1 cellular context compared by ENCODE assay signal in the genomic region with DNA sequence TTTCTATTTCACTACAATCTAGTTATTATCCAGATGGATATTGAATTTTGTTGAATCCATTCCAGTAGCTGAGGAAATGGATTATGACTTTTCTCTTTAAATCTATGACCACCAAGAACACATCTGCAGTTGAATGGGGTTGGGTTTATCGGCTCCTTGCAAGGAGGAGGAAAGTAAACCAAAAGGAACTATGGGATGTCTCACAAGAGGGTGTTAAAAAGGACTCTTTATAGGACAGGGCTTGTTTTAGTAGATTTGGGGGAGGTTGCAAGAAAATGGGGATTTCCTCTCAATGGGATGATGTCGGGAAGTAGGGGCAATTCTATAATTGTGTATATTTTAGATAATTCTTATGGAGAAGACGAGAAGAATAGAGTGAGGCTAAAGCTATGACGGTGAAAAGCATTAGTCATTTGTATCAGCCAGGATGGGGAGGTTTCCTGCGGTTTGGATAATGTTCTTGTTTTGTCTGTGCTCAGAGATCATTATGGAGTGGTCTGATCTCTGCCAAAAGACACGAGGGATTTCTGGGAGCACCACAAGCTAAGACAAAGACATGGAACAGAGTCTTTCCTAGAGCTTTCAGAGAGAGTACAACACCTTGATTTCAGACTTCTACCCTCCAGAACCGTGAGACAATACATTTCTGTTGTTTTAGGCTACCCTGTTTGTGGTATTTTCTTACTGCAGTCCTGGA.
TF ChIP-seq lines count a peak whose summit lies in the region.

No MANE protein-coding gene starts in this region.

TF ChIP-seq in HepG2, 621 proteins besides CTCF, POLR2A, EP300 and RAD21:
- TF ChIP-seq, protein P1, sequence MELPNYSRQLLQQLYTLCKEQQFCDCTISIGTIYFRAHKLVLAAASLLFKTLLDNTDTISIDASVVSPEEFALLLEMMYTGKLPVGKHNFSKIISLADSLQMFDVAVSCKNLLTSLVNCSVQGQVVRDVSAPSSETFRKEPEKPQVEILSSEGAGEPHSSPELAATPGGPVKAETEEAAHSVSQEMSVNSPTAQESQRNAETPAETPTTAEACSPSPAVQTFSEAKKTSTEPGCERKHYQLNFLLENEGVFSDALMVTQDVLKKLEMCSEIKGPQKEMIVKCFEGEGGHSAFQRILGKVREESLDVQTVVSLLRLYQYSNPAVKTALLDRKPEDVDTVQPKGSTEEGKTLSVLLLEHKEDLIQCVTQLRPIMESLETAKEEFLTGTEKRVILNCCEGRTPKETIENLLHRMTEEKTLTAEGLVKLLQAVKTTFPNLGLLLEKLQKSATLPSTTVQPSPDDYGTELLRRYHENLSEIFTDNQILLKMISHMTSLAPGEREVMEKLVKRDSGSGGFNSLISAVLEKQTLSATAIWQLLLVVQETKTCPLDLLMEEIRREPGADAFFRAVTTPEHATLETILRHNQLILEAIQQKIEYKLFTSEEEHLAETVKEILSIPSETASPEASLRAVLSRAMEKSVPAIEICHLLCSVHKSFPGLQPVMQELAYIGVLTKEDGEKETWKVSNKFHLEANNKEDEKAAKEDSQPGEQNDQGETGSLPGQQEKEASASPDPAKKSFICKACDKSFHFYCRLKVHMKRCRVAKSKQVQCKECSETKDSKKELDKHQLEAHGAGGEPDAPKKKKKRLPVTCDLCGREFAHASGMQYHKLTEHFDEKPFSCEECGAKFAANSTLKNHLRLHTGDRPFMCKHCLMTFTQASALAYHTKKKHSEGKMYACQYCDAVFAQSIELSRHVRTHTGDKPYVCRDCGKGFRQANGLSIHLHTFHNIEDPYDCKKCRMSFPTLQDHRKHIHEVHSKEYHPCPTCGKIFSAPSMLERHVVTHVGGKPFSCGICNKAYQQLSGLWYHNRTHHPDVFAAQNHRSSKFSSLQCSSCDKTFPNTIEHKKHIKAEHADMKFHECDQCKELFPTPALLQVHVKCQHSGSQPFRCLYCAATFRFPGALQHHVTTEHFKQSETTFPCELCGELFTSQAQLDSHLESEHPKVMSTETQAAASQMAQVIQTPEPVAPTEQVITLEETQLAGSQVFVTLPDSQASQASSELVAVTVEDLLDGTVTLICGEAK (IDR thresholded peaks at IDR 0.05): no peak
- TF ChIP-seq, protein P1 (CRISPR knock-in tag; IDR thresholded peaks at IDR 0.05): no peak
- TF ChIP-seq ZKSCAN5 (CRISPR knock-in tag; IDR thresholded peaks at IDR 0.05) (no peak), YEATS4 (CRISPR knock-in tag; IDR thresholded peaks at IDR 0.05; ENCODE audit: borderline replicate concordance) (no peak), YEATS2 (CRISPR knock-in tag; IDR thresholded peaks at IDR 0.05; ENCODE audit: borderline replicate concordance) (no peak)
- TF ChIP-seq, protein P2, sequence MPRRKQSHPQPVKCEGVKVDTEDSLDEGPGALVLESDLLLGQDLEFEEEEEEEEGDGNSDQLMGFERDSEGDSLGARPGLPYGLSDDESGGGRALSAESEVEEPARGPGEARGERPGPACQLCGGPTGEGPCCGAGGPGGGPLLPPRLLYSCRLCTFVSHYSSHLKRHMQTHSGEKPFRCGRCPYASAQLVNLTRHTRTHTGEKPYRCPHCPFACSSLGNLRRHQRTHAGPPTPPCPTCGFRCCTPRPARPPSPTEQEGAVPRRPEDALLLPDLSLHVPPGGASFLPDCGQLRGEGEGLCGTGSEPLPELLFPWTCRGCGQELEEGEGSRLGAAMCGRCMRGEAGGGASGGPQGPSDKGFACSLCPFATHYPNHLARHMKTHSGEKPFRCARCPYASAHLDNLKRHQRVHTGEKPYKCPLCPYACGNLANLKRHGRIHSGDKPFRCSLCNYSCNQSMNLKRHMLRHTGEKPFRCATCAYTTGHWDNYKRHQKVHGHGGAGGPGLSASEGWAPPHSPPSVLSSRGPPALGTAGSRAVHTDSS (CRISPR knock-in tag; conservative IDR thresholded peaks at IDR 0.05): no peak
TF ChIP-seq in HepG2: peak in this region for 0.
